20 cellular contexts compared by ENCODE assay signal in genomic region chr11:62775646-62776045, GRCh38. TPM values are rescaled to one million over a fixed set of nuclear protein-coding genes. Genes with fewer than 3 reads are reported as not detected.
DNase-seq lines count a peak whose midpoint lies in the region; ATAC-seq, FAIRE-seq and TF ChIP-seq lines count a peak whose summit lies in the region.
"Had no signal": no experiment of that assay in that cellular context is flagged by ENCODE, and none has a peak within 500 bp of the region (broad histone marks: within the 10 kb centered on the region; RNA-seq: fewer than 3 reads in every experiment).

No MANE protein-coding gene starts in this region.

- H3K4me1 Mint-ChIP-seq in activated T-cell treated with anti-CD3 and anti-CD28 coated beads, Interleukin-2, amount 50 U/mL, for 24 hours (ENCODE audit: low read depth), result peaks cover 35% of the 10 kb centered on the region
- H3K4me1 Mint-ChIP-seq in GM23338, result peaks cover under 1% of the 10 kb centered on the region; the same call in 2 of the 3 replicates

- H3K27me3 ChIP-seq in GM23338 (ENCODE audit: insufficient read depth) (no peaks in the 10 kb centered on the region), GM12878 (replicated peaks in 1 of 2; ENCODE audit: control insufficient read depth in 2 of 2, insufficient read depth in 2 of 2, low read length in 1 of 2) (no peaks in the 10 kb centered on the region), neutrophil (no peaks in the 10 kb centered on the region), ovary (no peaks in the 10 kb centered on the region)
- H3K27me3 ChIP-seq: Peyer's patch had no signal

- H3K9ac ChIP-seq in GM12878 (ENCODE audit: control insufficient read depth, insufficient read depth, low read length), result no peak overlapping the region

- H3K9me3 ChIP-seq in GM12878 (replicated peaks; ENCODE audit: control insufficient read depth, insufficient read depth, low read length), result no peaks in the 10 kb centered on the region
- no peaks in the 10 kb centered on the region for H3K9me3 ChIP-seq in neutrophil
- H3K9me3 ChIP-seq in ovary, result no peaks in the 10 kb centered on the region
- H3K9me3 ChIP-seq: Peyer's patch had no signal

- no peak overlapping the region for H2AFZ ChIP-seq in GM23338
- no peak overlapping the region for H2AFZ ChIP-seq in GM12878 (ENCODE audit: control insufficient read depth, low read depth, low read length)

- no peaks in the 10 kb centered on the region for H3K9me3 Mint-ChIP-seq in activated T-cell treated with anti-CD3 and anti-CD28 coated beads, Interleukin-2, amount 50 U/mL, for 24 hours
- H3K9me3 Mint-ChIP-seq in GM23338, result no peaks in the 10 kb centered on the region; the same call in 2 of the 3 replicates

- intact Hi-C loops in GM12878 (cut with micrococcal nuclease; ENCODE audit: unreplicated experiment) (no loop called here), ovary (cut with DNase I) (no loop called here)

- SMC1A ChIA-PET in GM12878 (lab: Charles Lee; ENCODE audit: uncharacterized antibody, unreplicated experiment), result interaction anchor here (1.2 to 1.8 kb wide), 3 partner anchors 9 to 106 kb away, joined by 3 to 6 read pairs (median 3); no protein-coding TSS in a partner anchor

- CTCF ChIA-PET in GM12878 (lab: Yijun Ruan, JAX), result interaction anchor here (1.3 to 9.6 kb wide), 3 partner anchors 11 to 101 kb away, joined by 3 to 85 read pairs (median 5); partner anchors contain the start of gene TMEM179B
- CTCF ChIA-PET in GM10248 (lab: Yijun Ruan, JAX), result interaction anchor here (0.8 to 12.6 kb wide), 6 partner anchors 8 to 80 kb away, joined by 3 to 159 read pairs (median 4); partner anchors contain the start of gene TMEM179B

- H3F3A ChIP-seq in GM23338 (replicated peaks; ENCODE audit: low read depth), result peaks cover 8% of the 10 kb centered on the region

- ATAC-seq in GM23338, result no peak
- ATAC-seq in GM12878, result no peak
- ATAC-seq: Right ventricle myocardium inferior had no signal

- H3K27ac ChIP-seq in GM23338 (ENCODE audit: low read depth), result no peak overlapping the region
- no peak overlapping the region for H3K27ac ChIP-seq in GM12878 (ENCODE audit: control insufficient read depth, insufficient read depth)
- H3K27ac ChIP-seq in neutrophil, result peak overlapping the region; percentile 76
- H3K27ac ChIP-seq in ovary, result no peak overlapping the region
- H3K27ac ChIP-seq: C4-2B, Peyer's patch had no signal

- TF ChIP-seq CTCF in GM23338 (conservative IDR thresholded peaks at IDR 0.05; ENCODE audit: low read depth in 2 of 2) (no peak), GM12878 (IDR thresholded peaks at IDR 0.05 in 2 of 3, conservative IDR thresholded peaks at IDR 0.05 in 1 of 3; ENCODE audit: control insufficient read depth in 2 of 3, extremely low read depth in 1 of 3, insufficient read depth in 1 of 3, low read depth in 3 of 3, low read length in 3 of 3) (no peak), neutrophil (IDR thresholded peaks at IDR 0.05) (no peak), ovary (IDR thresholded peaks at IDR 0.05) (no peak), GM10248 (IDR thresholded peaks at IDR 0.05; ENCODE audit: control extremely low read depth, extremely low read depth, low read depth, missing control alignments) (no peak)

- H3K4me2 ChIP-seq in GM23338 (no peak overlapping the region), GM12878 (ENCODE audit: control insufficient read depth, insufficient read depth) (no peak overlapping the region)

- no TSS peak for BruUV-seq in GM12878 (replicated peaks; lab: Mats Ljungman, UMichigan)

- no peak for TF ChIP-seq EP300 in GM12878 (IDR thresholded peaks at IDR 0.05; ENCODE audit: borderline replicate concordance in 1 of 2, control insufficient read depth in 1 of 2, low read depth in 2 of 2, low read length in 2 of 2)
- TF ChIP-seq EP300 in ovary (IDR thresholded peaks at IDR 0.05), result no peak

- TF ChIP-seq POLR2A in GM12878 (IDR thresholded peaks at IDR 0.05; ENCODE audit: low read depth, low read length), result no peak
- TF ChIP-seq POLR2A in ovary (IDR thresholded peaks at IDR 0.05), result no peak

- H3K36me3 Mint-ChIP-seq in activated T-cell treated with anti-CD3 and anti-CD28 coated beads, Interleukin-2, amount 50 U/mL, for 24 hours (ENCODE audit: low read depth), result peaks cover 58% of the 10 kb centered on the region
- H3K36me3 Mint-ChIP-seq in GM23338 (ENCODE audit: low read depth), result peaks cover 52% of the 10 kb centered on the region

- no peak for TF ChIP-seq RAD21 in GM12878 (IDR thresholded peaks at IDR 0.05; ENCODE audit: insufficient read depth, low read depth, low read length)

- 92% methylated on average over 17 of the region's 17 CpGs for WGBS in GM12878 (ENCODE audit: insufficient coverage, insufficient replicate concordance, low lambda C conversion rate, missing lambda C conversion rate)
- WGBS in ovary, 3 donors, result 84 to 92% (median 88%) methylated on average over 17 of the region's 17 CpGs

- H3K36me3 ChIP-seq in GM23338 (ENCODE audit: insufficient read depth), result peaks cover 17% of the 10 kb centered on the region; the same call in 1 of the 2 replicates
- peaks cover 4 to 13% of the 10 kb centered on the region in 2 experiments; a peak in 2 of 4 replicates for H3K36me3 ChIP-seq in GM12878 (ENCODE audit: control insufficient read depth in 2 of 2, insufficient read depth in 2 of 2, low read length in 1 of 2)
- H3K36me3 ChIP-seq in neutrophil, result peaks cover 4% of the 10 kb centered on the region
- H3K36me3 ChIP-seq in ovary, result no peaks in the 10 kb centered on the region

- H3K4me1 ChIP-seq in GM23338 (ENCODE audit: insufficient read depth), result 0 out of 2 replicates have a peak, but pooled peaks cover under 1% of the 10 kb centered on the region
- peaks cover 8% of the 10 kb centered on the region for H3K4me1 ChIP-seq in GM12878 (ENCODE audit: control insufficient read depth, insufficient read depth, low read length)
- H3K4me1 ChIP-seq in neutrophil (ENCODE audit: control insufficient read depth in 1 of 2, insufficient read depth in 1 of 2, low read depth in 1 of 2, low read length in 1 of 2), result peaks cover 24% of the 10 kb centered on the region in 2 experiments
- peaks cover 5% of the 10 kb centered on the region for H3K4me1 ChIP-seq in ovary (ENCODE audit: insufficient read depth)

- no peak for FAIRE-seq in GM12878 (lab: Jason Lieb, UNC)
- FAIRE-seq: G401.6, GM19239 had no signal

- H4K20me1 ChIP-seq in GM23338 (replicated peaks; ENCODE audit: insufficient read depth) (peaks cover 3% of the 10 kb centered on the region; the same call in 1 of the 2 replicates), GM12878 (ENCODE audit: control insufficient read depth, insufficient read depth) (no peaks in the 10 kb centered on the region)

- peaks cover 31% of the 10 kb centered on the region for H3K79me2 ChIP-seq in GM23338 (replicated peaks; ENCODE audit: insufficient read depth)
- peaks cover 12% of the 10 kb centered on the region for H3K79me2 ChIP-seq in GM12878 (ENCODE audit: control insufficient read depth, insufficient read depth, low read length)

- H3K27ac Mint-ChIP-seq in activated T-cell treated with anti-CD3 and anti-CD28 coated beads, Interleukin-2, amount 50 U/mL, for 24 hours, result peak overlapping the region; percentile 83
- H3K27ac Mint-ChIP-seq in GM23338, result peak overlapping the region; percentile 74; the same call in 1 of the 2 replicates

- no peaks in the 10 kb centered on the region for H3K27me3 Mint-ChIP-seq in activated T-cell treated with anti-CD3 and anti-CD28 coated beads, Interleukin-2, amount 50 U/mL, for 24 hours
- peaks cover 8% of the 10 kb centered on the region for H3K27me3 Mint-ChIP-seq in GM23338 (ENCODE audit: insufficient read depth, low read depth, poor library complexity)

- RAD21 ChIA-PET in GM12878 (lab: Charles Lee; ENCODE audit: unreplicated experiment), result interaction anchor here (0.6 to 0.9 kb wide), 2 partner anchors 11 to 110 kb away, joined by 3 to 4 read pairs; partner anchors contain the start of genes C11orf98, CSKMT and TMEM179B

- in situ Hi-C loops in GM12878 (cut with MboI), result no loop called here

- H3K4me3 ChIP-seq in GM23338, result no peak overlapping the region
- no peak overlapping the region for H3K4me3 ChIP-seq in GM12878
- no peak overlapping the region for H3K4me3 ChIP-seq in neutrophil (ENCODE audit: low read depth in 1 of 2, low read length in 1 of 2)
- no peak overlapping the region for H3K4me3 ChIP-seq in ovary
- H3K4me3 ChIP-seq: Peyer's patch had no signal

- POLR2A ChIA-PET in GM12878 (lab: Charles Lee) (interaction anchor here (1.0 to 1.6 kb wide), 3 partner anchors 11 to 22 kb away, joined by 3 to 7 read pairs (median 3); partner anchors contain the start of gene ZBTB3), GM10248 (lab: Yijun Ruan, JAX) (interaction anchor here (0.8 to 1.2 kb wide), 4 partner anchors 22 to 111 kb away, joined by 3 to 4 read pairs (median 4); partner anchors contain the start of genes C11orf98, CSKMT and ZBTB3)

- H3K9me2 ChIP-seq in GM23338 (ENCODE audit: insufficient read depth), result no peaks in the 10 kb centered on the region

- DNase-seq in activated T-cell treated with anti-CD3 and anti-CD28 coated beads, Interleukin-2, amount 50 U/mL, for 24 hours, result no peak
- DNase-seq in activated T-cell treated with anti-CD3 and anti-CD28 coated beads for 4 hours (no peak), GM23338 (ENCODE audit: low spot score) (no peak), GM12878 (ENCODE audit: low read depth, low spot score) (no peak), LoVo (ENCODE audit: low spot score) (no peak), ovary (no peak), GM10248 (ENCODE audit: extremely low spot score) (no peak)
- DNase-seq: DMS 273 treated with DMSO at 0.1 percent for 48 hours; GOT3; NCI-H1105; NCI-H2081; NCI-H446 treated with DMSO at 0.1 percent for 48 hours; NCI-H748 treated with DMSO at 0.1 percent for 48 hours; NK-92 treated with Interleukin-12 subunit alpha and Interleukin-12 subunit beta, amount 100 ng/mL, for 24 hours; Peyer's patch had no signal

- H3K4me3 Mint-ChIP-seq in activated T-cell treated with anti-CD3 and anti-CD28 coated beads, Interleukin-2, amount 50 U/mL, for 24 hours, result no peak overlapping the region
- H3K4me3 Mint-ChIP-seq in GM23338, result no peak overlapping the region

RNA-seq across cellular contexts. Expression of gene TAF6L, which starts 4.5 kb away (rescaled TPM):
- total RNA-seq in GM23338 (2014; rRNA removed; shearing (Covaris generic)), result 30.6 and 50.6 TPM in 2 replicates
- polyA plus RNA-seq in GM23338 (2016; fragmentation: Nextera tagmentation; extraction: Ambion mirVana) (21.8 and 23.0 TPM in 2 replicates), GM12878 (2011; rRNA removed) (9.3 and 18.0 TPM in 2 replicates), GM12878 (2014; fragmentation: Illumina TruSeq; extraction: Trizol) (4.5 and 15.0 TPM in 2 replicates), GM12878 (2014; fragmentation: Nextera tagmentation; extraction: Ambion mirVana) (under 1 TPM; 0.15 to 0.39 TPM), GM12878 (2014; rRNA removed) (34.6 and 35.6 TPM in 2 replicates), GM12878 (2016; fragmentation: Nextera tagmentation; extraction: Ambion mirVana) (10 to 100 TPM; 19.9 to 23.6 TPM), ovary (10 to 100 TPM in 1 of 2 donors, 1 to 10 TPM in 1; 5.4 to 26.5 TPM)
- 25.4 and 29.5 TPM in 2 replicates for total RNA-seq in GM12878 (2013; cell fraction: nucleolus; rRNA removed)
- total RNA-seq in GM12878 (2014; rRNA removed) (24.3 and 27.6 TPM in 2 replicates), GM12878 (2014; rRNA removed; fragmentation: Illumina TruSeq; extraction: Trizol) (12.8 and 13.6 TPM in 2 replicates), GM12878 (2021) (25.3 and 26.9 TPM in 2 replicates), ovary (10 to 100 TPM; 15.9 to 33.6 (median 26.3) TPM)
- polyA plus RNA-seq in GM12878 (2011; ENCODE audit: low read depth), result 39.6 TPM
- 21.2 and 26.6 TPM in 2 replicates for polyA plus RNA-seq in GM12878 (2011; cell fraction: cytosol; rRNA removed)
- 72.3 and 98.5 TPM in 2 replicates for polyA plus RNA-seq in GM12878 (2011; cell fraction: nucleus; rRNA removed)
- 13.9 and 16.0 TPM in 2 replicates for polyA plus RNA-seq in GM12878 (2012)
- polyA minus RNA-seq in GM12878 (2011; rRNA and poly(A)+ RNA removed), result 24.0 and 26.3 TPM in 2 replicates
- polyA minus RNA-seq in GM12878 (2011; cell fraction: cytosol; rRNA and poly(A)+ RNA removed), result 8.8 and 12.0 TPM in 2 replicates
- 12.0 and 19.9 TPM in 2 replicates for polyA minus RNA-seq in GM12878 (2011; cell fraction: nucleus; rRNA and poly(A)+ RNA removed)

RNA-seq across cellular contexts. Expression of gene TMEM179B, which starts 11.6 kb away (rescaled TPM):
- 15.3 and 17.5 TPM in 2 replicates for total RNA-seq in GM23338 (2014; rRNA removed; shearing (Covaris generic))
- 10.6 and 16.9 TPM in 2 replicates for polyA plus RNA-seq in GM23338 (2016; fragmentation: Nextera tagmentation; extraction: Ambion mirVana)
- 32.3 and 40.5 TPM in 2 replicates for total RNA-seq in GM12878 (2013; cell fraction: nucleolus; rRNA removed)
- 49.1 and 49.8 TPM in 2 replicates for total RNA-seq in GM12878 (2014; rRNA removed)
- 25.5 and 25.6 TPM in 2 replicates for total RNA-seq in GM12878 (2014; rRNA removed; fragmentation: Illumina TruSeq; extraction: Trizol)
- 25.1 and 26.0 TPM in 2 replicates for total RNA-seq in GM12878 (2021)
- polyA plus RNA-seq in GM12878 (2011; ENCODE audit: low read depth), result 20.0 TPM
- 12.4 and 21.7 TPM in 2 replicates for polyA plus RNA-seq in GM12878 (2011; rRNA removed)
- 47.4 and 53.5 TPM in 2 replicates for polyA plus RNA-seq in GM12878 (2011; cell fraction: cytosol; rRNA removed)
- polyA plus RNA-seq in GM12878 (2011; cell fraction: nucleus; rRNA removed), result 24.0 and 35.5 TPM in 2 replicates
- 23.5 and 29.3 TPM in 2 replicates for polyA plus RNA-seq in GM12878 (2012)
- 34.9 and 36.3 TPM in 2 replicates for polyA plus RNA-seq in GM12878 (2014; fragmentation: Illumina TruSeq; extraction: Trizol)
- 10 to 100 TPM; 57.8 to 62.8 TPM for polyA plus RNA-seq in GM12878 (2014; fragmentation: Nextera tagmentation; extraction: Ambion mirVana)
- 32.8 and 46.8 TPM in 2 replicates for polyA plus RNA-seq in GM12878 (2014; rRNA removed)
- polyA plus RNA-seq in GM12878 (2016; fragmentation: Nextera tagmentation; extraction: Ambion mirVana), result 10 to 100 TPM; 65.3 to 82.4 TPM
- polyA minus RNA-seq in GM12878 (2011; rRNA and poly(A)+ RNA removed), result 27.0 and 38.9 TPM in 2 replicates
- polyA minus RNA-seq in GM12878 (2011; cell fraction: cytosol; rRNA and poly(A)+ RNA removed), result 19.8 and 19.9 TPM in 2 replicates
- 15.7 and 25.3 TPM in 2 replicates for polyA minus RNA-seq in GM12878 (2011; cell fraction: nucleus; rRNA and poly(A)+ RNA removed)
- total RNA-seq in ovary, result 100 to 1,000 TPM in 1 of 7 donors, 10 to 100 TPM in 6; 32.7 to 101 (median 36.5) TPM
- polyA plus RNA-seq in ovary, result 10 to 100 TPM; 54.4 to 91.7 TPM

RNA-seq across cellular contexts. Expression of gene POLR2G, which starts 14.3 kb away (rescaled TPM):
- 101 and 117 TPM in 2 replicates for total RNA-seq in GM23338 (2014; rRNA removed; shearing (Covaris generic))
- 193 and 196 TPM in 2 replicates for polyA plus RNA-seq in GM23338 (2016; fragmentation: Nextera tagmentation; extraction: Ambion mirVana)
- total RNA-seq in GM12878 (2013; cell fraction: nucleolus; rRNA removed), result 22.9 and 24.3 TPM in 2 replicates
- 150 and 178 TPM in 2 replicates for total RNA-seq in GM12878 (2014; rRNA removed)
- total RNA-seq in GM12878 (2014; rRNA removed; fragmentation: Illumina TruSeq; extraction: Trizol), result 162 and 168 TPM in 2 replicates
- total RNA-seq in GM12878 (2021), result 125 and 136 TPM in 2 replicates
- 182 TPM for polyA plus RNA-seq in GM12878 (2011; ENCODE audit: low read depth)
- 207 and 267 TPM in 2 replicates for polyA plus RNA-seq in GM12878 (2011; rRNA removed)
- polyA plus RNA-seq in GM12878 (2011; cell fraction: cytosol; rRNA removed), result 264 and 306 TPM in 2 replicates
- polyA plus RNA-seq in GM12878 (2011; cell fraction: nucleus; rRNA removed), result 151 and 180 TPM in 2 replicates
- polyA plus RNA-seq in GM12878 (2012), result 125 and 136 TPM in 2 replicates
- polyA plus RNA-seq in GM12878 (2014; fragmentation: Illumina TruSeq; extraction: Trizol), result 197 and 218 TPM in 2 replicates
- 100 to 1,000 TPM; 541 to 543 TPM for polyA plus RNA-seq in GM12878 (2014; fragmentation: Nextera tagmentation; extraction: Ambion mirVana)
- 200 and 210 TPM in 2 replicates for polyA plus RNA-seq in GM12878 (2014; rRNA removed)
- polyA plus RNA-seq in GM12878 (2016; fragmentation: Nextera tagmentation; extraction: Ambion mirVana), result 100 to 1,000 TPM; 323 to 333 TPM
- polyA minus RNA-seq in GM12878 (2011; rRNA and poly(A)+ RNA removed), result 265 and 291 TPM in 2 replicates
- polyA minus RNA-seq in GM12878 (2011; cell fraction: cytosol; rRNA and poly(A)+ RNA removed), result 51.5 and 55.1 TPM in 2 replicates
- polyA minus RNA-seq in GM12878 (2011; cell fraction: nucleus; rRNA and poly(A)+ RNA removed), result 53.8 and 61.7 TPM in 2 replicates
- total RNA-seq in ovary, result 10 to 100 TPM; 42.1 to 77.0 (median 53.6) TPM
- 100 to 1,000 TPM; 100 to 108 TPM for polyA plus RNA-seq in ovary

RNA-seq across cellular contexts. Expression of gene TMEM223, which starts 16.2 kb away (rescaled TPM):
- total RNA-seq in GM23338 (2014; rRNA removed; shearing (Covaris generic)), result 35.6 and 46.1 TPM in 2 replicates
- polyA plus RNA-seq in GM23338 (2016; fragmentation: Nextera tagmentation; extraction: Ambion mirVana), result 59.6 and 69.1 TPM in 2 replicates
- 12.7 and 15.3 TPM in 2 replicates for total RNA-seq in GM12878 (2013; cell fraction: nucleolus; rRNA removed)
- 21.4 and 25.0 TPM in 2 replicates for total RNA-seq in GM12878 (2014; rRNA removed)
- 11.7 and 12.3 TPM in 2 replicates for total RNA-seq in GM12878 (2014; rRNA removed; fragmentation: Illumina TruSeq; extraction: Trizol)
- 15.3 and 16.4 TPM in 2 replicates for total RNA-seq in GM12878 (2021)
- 3.3 TPM for polyA plus RNA-seq in GM12878 (2011; ENCODE audit: low read depth)
- polyA plus RNA-seq in GM12878 (2011; rRNA removed), result 7.2 and 9.9 TPM in 2 replicates
- polyA plus RNA-seq in GM12878 (2011; cell fraction: cytosol; rRNA removed), result 10.3 and 16.5 TPM in 2 replicates
- polyA plus RNA-seq in GM12878 (2011; cell fraction: nucleus; rRNA removed), result 8.4 and 9.0 TPM in 2 replicates
- 10.0 and 13.6 TPM in 2 replicates for polyA plus RNA-seq in GM12878 (2012)
- polyA plus RNA-seq in GM12878 (2014; fragmentation: Illumina TruSeq; extraction: Trizol), result 9.5 and 11.1 TPM in 2 replicates
- 10 to 100 TPM in 1 of 2 experiments, 1 to 10 TPM in 1; 5.3 to 10.5 TPM for polyA plus RNA-seq in GM12878 (2014; fragmentation: Nextera tagmentation; extraction: Ambion mirVana)
- 24.7 and 27.0 TPM in 2 replicates for polyA plus RNA-seq in GM12878 (2014; rRNA removed)
- 10 to 100 TPM; 32.7 to 33.2 TPM for polyA plus RNA-seq in GM12878 (2016; fragmentation: Nextera tagmentation; extraction: Ambion mirVana)
- polyA minus RNA-seq in GM12878 (2011; rRNA and poly(A)+ RNA removed), result 5.6 and 9.3 TPM in 2 replicates
- 3.5 and 4.9 TPM in 2 replicates for polyA minus RNA-seq in GM12878 (2011; cell fraction: cytosol; rRNA and poly(A)+ RNA removed)
- polyA minus RNA-seq in GM12878 (2011; cell fraction: nucleus; rRNA and poly(A)+ RNA removed), result 10.9 and 17.3 TPM in 2 replicates
- total RNA-seq in ovary, result 10 to 100 TPM; 12.0 to 26.9 (median 13.1) TPM
- 10 to 100 TPM; 13.7 to 15.5 TPM for polyA plus RNA-seq in ovary

RNA-seq across cellular contexts. Expression of gene ZBTB3, which starts 21.7 kb away (rescaled TPM):
- total RNA-seq in GM23338 (2014; rRNA removed; shearing (Covaris generic)), result 82.6 and 91.7 TPM in 2 replicates
- polyA plus RNA-seq in GM23338 (2016; fragmentation: Nextera tagmentation; extraction: Ambion mirVana) (47.8 and 52.2 TPM in 2 replicates), GM12878 (2011; rRNA removed) (4.8 TPM in 2 replicates), GM12878 (2014; fragmentation: Illumina TruSeq; extraction: Trizol) (0.95 and 2.0 TPM in 2 replicates), GM12878 (2014; fragmentation: Nextera tagmentation; extraction: Ambion mirVana) (1 to 10 TPM; 1.4 to 1.9 TPM), GM12878 (2014; rRNA removed) (4.7 and 5.1 TPM in 2 replicates), GM12878 (2016; fragmentation: Nextera tagmentation; extraction: Ambion mirVana) (1 to 10 TPM; 4.6 to 4.7 TPM), ovary (1 to 10 TPM; 3.5 to 4.5 TPM)
- 9.0 and 10.2 TPM in 2 replicates for total RNA-seq in GM12878 (2013; cell fraction: nucleolus; rRNA removed)
- total RNA-seq in GM12878 (2014; rRNA removed) (7.7 and 8.8 TPM in 2 replicates), GM12878 (2014; rRNA removed; fragmentation: Illumina TruSeq; extraction: Trizol) (4.7 and 4.8 TPM in 2 replicates), GM12878 (2021) (7.1 and 7.4 TPM in 2 replicates), ovary (10 to 100 TPM in 4 of 7 donors, 1 to 10 TPM in 3; 4.4 to 18.2 (median 11.8) TPM)
- 2.6 TPM for polyA plus RNA-seq in GM12878 (2011; ENCODE audit: low read depth)
- polyA plus RNA-seq in GM12878 (2011; cell fraction: cytosol; rRNA removed), result 6.8 and 7.6 TPM in 2 replicates
- 4.1 and 4.8 TPM in 2 replicates for polyA plus RNA-seq in GM12878 (2011; cell fraction: nucleus; rRNA removed)
- polyA plus RNA-seq in GM12878 (2012), result 3.8 and 5.8 TPM in 2 replicates
- 8.2 and 13.2 TPM in 2 replicates for polyA minus RNA-seq in GM12878 (2011; rRNA and poly(A)+ RNA removed)
- 3.1 and 3.2 TPM in 2 replicates for polyA minus RNA-seq in GM12878 (2011; cell fraction: cytosol; rRNA and poly(A)+ RNA removed)
- 3.5 and 6.1 TPM in 2 replicates for polyA minus RNA-seq in GM12878 (2011; cell fraction: nucleus; rRNA and poly(A)+ RNA removed)
